Comparison of ENCODE assay signal across 23 cellular contexts in the genomic region with DNA sequence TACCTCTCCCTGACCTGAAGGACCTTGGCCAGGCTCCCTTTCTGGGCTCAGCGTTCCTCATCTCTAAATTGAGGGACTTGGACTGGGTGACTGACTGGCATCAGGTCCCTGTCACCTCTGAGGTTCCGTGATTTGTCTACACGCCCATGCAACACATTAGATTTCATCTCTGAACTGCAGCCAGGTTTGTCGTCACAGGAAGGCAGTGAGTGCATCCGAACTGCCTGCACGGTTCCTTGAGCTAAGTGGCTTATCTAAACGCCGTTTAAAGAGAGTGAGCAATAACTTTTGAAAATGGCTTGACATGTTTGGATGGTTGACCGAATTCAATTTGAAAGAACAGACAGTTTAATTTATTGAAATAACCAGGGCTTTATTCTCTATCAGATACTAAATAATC.
A peak's percentile ranks its signal among the peaks of the same experiment; 100 is the strongest.
DNase-seq lines count a peak whose midpoint lies in the region; ATAC-seq, FAIRE-seq and TF ChIP-seq lines count a peak whose summit lies in the region.
"Had no signal": no experiment of that assay in that cellular context is flagged by ENCODE, and none has a peak within 500 bp of the region (broad histone marks: within the 10 kb centered on the region; RNA-seq: fewer than 3 reads in every experiment).

No MANE protein-coding gene starts in this region.

- H3K9me3 Mint-ChIP-seq in activated naive CD4-positive, alpha-beta T cell treated with anti-CD3 and anti-CD28 coated beads for 36 hours = no peaks in the 10 kb centered on the region
- H3K9me3 Mint-ChIP-seq: CD4-positive, CD25-positive, alpha-beta regulatory T cell; CD8-positive, alpha-beta memory T cell; GM23338; HFFc6 had no signal

- BruUV-seq in A673 (replicated peaks; lab: Mats Ljungman, UMichigan) = no TSS peak

- DNase-seq in A673 (ENCODE audit: low spot score) = peak; percentile 52
- DNase-seq in DMS79 treated with DMSO at 0.1 percent for 48 hours (lab: John Stamatoyannopoulos, UW) = peak; percentile 29
- DNase-seq in retinal pigment epithelial cell (ENCODE audit: low read depth) = peak; percentile 3
- DNase-seq in activated naive CD4-positive, alpha-beta T cell treated with anti-CD3 and anti-CD28 coated beads for 36 hours = no peak
- no peak for DNase-seq in activated CD4-positive, CD25-positive, alpha-beta regulatory T cell treated with anti-CD3 and anti-CD28 coated beads, Interleukin-2, amount 50 U/mL, for 72 hours
- DNase-seq: 8988T; C1 segment of cervical spinal cord; CD4-positive, CD25-positive, alpha-beta regulatory T cell; CD8-positive, alpha-beta memory T cell; COR-L47; DMS 273 treated with DMSO at 0.1 percent for 48 hours; DMS53; GDM1; HFFc6 had no signal

- H3K4me3 Mint-ChIP-seq in activated naive CD4-positive, alpha-beta T cell treated with anti-CD3 and anti-CD28 coated beads for 36 hours = no peak overlapping the region
- H3K4me3 Mint-ChIP-seq: B cell; CD4-positive, CD25-positive, alpha-beta regulatory T cell; CD8-positive, alpha-beta memory T cell; GM23338; HFFc6 had no signal

- no peaks in the 10 kb centered on the region for H3K27me3 Mint-ChIP-seq in activated naive CD4-positive, alpha-beta T cell treated with anti-CD3 and anti-CD28 coated beads for 36 hours (ENCODE audit: low read depth)
- H3K27me3 Mint-ChIP-seq: B cell had no signal

- H3K4me1 Mint-ChIP-seq in activated naive CD4-positive, alpha-beta T cell treated with anti-CD3 and anti-CD28 coated beads for 36 hours (ENCODE audit: low read depth) = no peaks in the 10 kb centered on the region
- H3K4me1 Mint-ChIP-seq: B cell; CD4-positive, CD25-positive, alpha-beta regulatory T cell; CD8-positive, alpha-beta memory T cell; GM23338 had no signal

- ATAC-seq in GM18511 (IDR thresholded peaks at IDR 0.05; ENCODE audit: unreplicated experiment) = no peak
- ATAC-seq: GM23338, HCT116 had no signal

- POLR2A ChIA-PET in A673 (lab: Charles Lee; ENCODE audit: low non-redundant PET) = no interaction called here

- FAIRE-seq in islet of Langerhans (lab: Jason Lieb, UNC) = peak; percentile 88
- FAIRE-seq: GM12892, GM18507, H54 had no signal

- intact Hi-C loops in A673 (cut with micrococcal nuclease; ENCODE audit: unreplicated experiment) = no loop called here
- intact Hi-C loops in activated naive CD4-positive, alpha-beta T cell treated with anti-CD3 and anti-CD28 coated beads for 36 hours (cut with micrococcal nuclease) = no loop called here

- no peaks in the 10 kb centered on the region for H3K36me3 Mint-ChIP-seq in activated naive CD4-positive, alpha-beta T cell treated with anti-CD3 and anti-CD28 coated beads for 36 hours (ENCODE audit: low read depth)
- H3K36me3 Mint-ChIP-seq: CD4-positive, CD25-positive, alpha-beta regulatory T cell; CD8-positive, alpha-beta memory T cell had no signal

- H3K36me3 ChIP-seq in A673 (ENCODE audit: insufficient read depth, low read length, poor library complexity, severe bottlenecking) = no peaks in the 10 kb centered on the region

- H3K9me3 ChIP-seq in A673 (ENCODE audit: low read depth, low read length, poor library complexity, severe bottlenecking) = no peaks in the 10 kb centered on the region

- H3K4me1 ChIP-seq in A673 (ENCODE audit: insufficient read depth, low read length, poor library complexity, severe bottlenecking) = no peaks in the 10 kb centered on the region

- CTCF ChIA-PET in A673 (lab: Charles Lee) = no interaction called here
- CTCF ChIA-PET in activated naive CD4-positive, alpha-beta T cell treated with anti-CD3 and anti-CD28 coated beads for 36 hours (lab: Charles Lee) = interaction anchor here (1.1 kb wide), 1 partner anchor 181 kb away, joined by 3 read pairs; no protein-coding TSS in a partner anchor

- no peak overlapping the region for H3K27ac ChIP-seq in A673 (ENCODE audit: low read depth, low read length, poor library complexity, severe bottlenecking)
- H3K27ac ChIP-seq: HL-60 had no signal

- H3K4me3 ChIP-seq in A673 (ENCODE audit: low read depth, low read length, poor library complexity, severe bottlenecking) (no peak overlapping the region), retinal pigment epithelial cell (ENCODE audit: low read length) (no peak overlapping the region)
- H3K4me3 ChIP-seq: GM23338 had no signal

- H3K27me3 ChIP-seq in A673 (replicated peaks; ENCODE audit: insufficient read depth, low read depth, low read length, poor library complexity) = peaks cover 43% of the 10 kb centered on the region

- H3K27ac Mint-ChIP-seq in activated naive CD4-positive, alpha-beta T cell treated with anti-CD3 and anti-CD28 coated beads for 36 hours = no peak overlapping the region
- H3K27ac Mint-ChIP-seq: B cell; CD4-positive, CD25-positive, alpha-beta regulatory T cell; GM23338; HFFc6 had no signal

- TF ChIP-seq CTCF in A673 (conservative IDR thresholded peaks at IDR 0.05; ENCODE audit: low read depth, low read length) = no peak
- TF ChIP-seq CTCF in retinal pigment epithelial cell (conservative IDR thresholded peaks at IDR 0.05; ENCODE audit: low read depth, low read length) = no peak

Comparison
In these comparisons a context has a peak if more than half of its experiments do, and no peak if none do; other contexts are left out.
1. DNase-seq: peak in A673 (single experiment), DMS79 treated with DMSO at 0.1 percent for 48 hours (single experiment) and retinal pigment epithelial cell (single experiment); none in activated naive CD4-positive, alpha-beta T cell treated with anti-CD3 and anti-CD28 coated beads for 36 hours (single experiment) and activated CD4-positive, CD25-positive, alpha-beta regulatory T cell treated with anti-CD3 and anti-CD28 coated beads, Interleukin-2, amount 50 U/mL, for 72 hours (single experiment).